ENCODE assay signal across 22 cellular contexts in the genomic region with DNA sequence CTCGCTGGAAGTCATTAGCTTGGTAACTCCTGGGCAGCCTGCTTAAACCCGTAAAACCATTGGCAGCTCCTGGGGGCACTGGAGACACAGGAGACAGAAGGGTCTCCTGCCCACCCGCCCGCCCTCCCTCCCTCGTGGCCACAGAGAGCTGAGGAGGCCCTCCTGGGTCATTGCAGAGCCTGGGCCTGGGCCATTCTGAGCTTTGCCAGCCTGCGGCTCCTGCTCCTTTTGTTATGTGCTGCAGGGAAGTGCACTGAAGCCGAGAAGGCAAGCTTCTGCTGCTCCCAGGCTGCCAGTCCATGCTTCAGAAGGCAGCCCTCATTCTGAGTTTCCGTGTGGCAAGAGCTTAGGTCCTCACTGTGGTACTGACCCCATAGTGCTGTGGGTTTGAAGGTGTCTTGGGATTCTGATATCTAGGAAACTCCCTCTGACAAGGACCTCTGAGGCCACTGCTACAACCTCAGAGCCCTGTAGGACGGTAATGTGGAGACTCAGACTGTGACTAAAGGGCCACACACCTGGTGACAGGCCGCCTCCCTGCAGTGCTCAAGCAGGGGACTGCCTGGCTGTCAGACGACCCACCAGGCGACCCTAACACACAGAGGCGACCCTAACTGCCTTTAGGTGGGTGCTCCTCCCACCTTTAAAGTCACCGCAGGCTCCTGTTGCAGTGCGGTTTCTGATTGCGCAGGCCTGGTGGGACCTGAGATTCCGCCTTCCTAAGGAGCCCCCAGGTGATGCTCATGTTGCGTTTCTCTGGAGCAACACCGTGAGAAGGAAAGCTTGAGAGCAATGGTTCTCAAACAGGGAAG.
"Had no signal": no experiment of that assay in that cellular context is flagged by ENCODE, and none has a peak within 500 bp of the region (broad histone marks: within the 10 kb centered on the region; RNA-seq: fewer than 3 reads in every experiment).

No MANE protein-coding gene starts in this region.

- H3K4me1 ChIP-seq: tibial artery had no signal

- H3K36me3 ChIP-seq: gastroesophageal sphincter, tibial artery had no signal

- H3K4me1 Mint-ChIP-seq: activated CD4-positive, alpha-beta T cell treated with anti-CD3 and anti-CD28 coated beads for 36 hours; central memory CD8-positive, alpha-beta T cell; immature natural killer cell had no signal

- H3K36me3 Mint-ChIP-seq: activated naive CD8-positive, alpha-beta T cell treated with anti-CD3 and anti-CD28 coated beads, Interleukin-2, amount 10 ng/mL, durations not matched to agents 7 days and 5 days; brain; immature natural killer cell had no signal

- H3K4me3 ChIP-seq: coronary artery, gastroesophageal sphincter, tibial artery had no signal

- DNase-seq: activated CD4-positive, alpha-beta T cell treated with anti-CD3 and anti-CD28 coated beads for 36 hours; activated CD4-positive, alpha-beta T cell treated with anti-CD3 and anti-CD28 coated beads, Interleukin-2, amount 50 U/mL, for 48 hours; activated naive CD4-positive, alpha-beta T cell treated with Interleukin-2 at 50 U/mL for 16 hours; activated naive CD8-positive, alpha-beta T cell treated with anti-CD3 and anti-CD28 coated beads, Interleukin-2, amount 10 ng/mL, durations not matched to agents 7 days and 5 days; activated T-cell treated with anti-CD3 and anti-CD28 coated beads, Interleukin-2, amount 50 U/mL, for 24 hours; immature natural killer cell; kidney glomerular epithelial cell; midbrain; occipital lobe; retina; stimulated activated CD4-positive, alpha-beta T cell treated with anti-CD3 and anti-CD28 coated beads, Interleukin-2, amount 100 ng/mL, for 24 hours; stimulated activated naive CD8-positive, alpha-beta T cell treated with anti-CD3 and anti-CD28 coated beads, Interleukin-15, Interleukin-2, amounts not matched to agents 100 U/mL and 50 U/mL, for 24 hours; SW 1271; T-helper 2 cell; tibial artery had no signal

- H3K27me3 Mint-ChIP-seq: activated T-cell treated with anti-CD3 and anti-CD28 coated beads, Interleukin-2, amount 50 U/mL, for 24 hours had no signal

- H3K27ac Mint-ChIP-seq: activated CD4-positive, alpha-beta T cell treated with anti-CD3 and anti-CD28 coated beads for 36 hours; activated naive CD8-positive, alpha-beta T cell treated with anti-CD3 and anti-CD28 coated beads, Interleukin-2, amount 10 ng/mL, durations not matched to agents 7 days and 5 days; activated T-cell treated with anti-CD3 and anti-CD28 coated beads, Interleukin-2, amount 50 U/mL, for 24 hours; activated T-helper 2 cell treated with anti-CD3 and anti-CD28 coated beads, Interferon-gamma antibody, Interleukin-2, Interleukin-4, amounts not matched to agents 10 μg/mL and 5 μg/mL and 100 μg/mL, durations not matched to agents 14 hours and 24 hours and 36 hours; immature natural killer cell; nephron had no signal

- H3K27ac ChIP-seq: coronary artery, gastroesophageal sphincter, tibial artery, VCaP had no signal

- H3K9me3 ChIP-seq: gastroesophageal sphincter, tibial artery had no signal

- H3K27me3 ChIP-seq: gastroesophageal sphincter had no signal

- H3K9me3 Mint-ChIP-seq: activated naive CD8-positive, alpha-beta T cell treated with anti-CD3 and anti-CD28 coated beads, Interleukin-2, amount 10 ng/mL, durations not matched to agents 7 days and 5 days; activated T-cell treated with anti-CD3 and anti-CD28 coated beads, Interleukin-2, amount 50 U/mL, for 24 hours; activated T-helper 2 cell treated with anti-CD3 and anti-CD28 coated beads, Interferon-gamma antibody, Interleukin-2, Interleukin-4, amounts not matched to agents 10 μg/mL and 5 μg/mL and 100 μg/mL, durations not matched to agents 14 hours and 24 hours and 36 hours; brain; central memory CD8-positive, alpha-beta T cell; immature natural killer cell; nephron had no signal

- ATAC-seq: activated CD4-positive, alpha-beta T cell treated with anti-CD3 and anti-CD28 coated beads for 36 hours; gastroesophageal sphincter; stimulated activated naive CD8-positive, alpha-beta T cell treated with anti-CD3 and anti-CD28 coated beads, Interleukin-15, Interleukin-2, amounts not matched to agents 100 U/mL and 50 U/mL, for 24 hours had no signal

- H3K4me3 Mint-ChIP-seq: activated CD4-positive, alpha-beta T cell treated with anti-CD3 and anti-CD28 coated beads for 36 hours; activated naive CD8-positive, alpha-beta T cell treated with anti-CD3 and anti-CD28 coated beads, Interleukin-2, amount 10 ng/mL, durations not matched to agents 7 days and 5 days; activated T-cell treated with anti-CD3 and anti-CD28 coated beads, Interleukin-2, amount 50 U/mL, for 24 hours; central memory CD8-positive, alpha-beta T cell; immature natural killer cell; nephron had no signal
